In the genomic region with DNA sequence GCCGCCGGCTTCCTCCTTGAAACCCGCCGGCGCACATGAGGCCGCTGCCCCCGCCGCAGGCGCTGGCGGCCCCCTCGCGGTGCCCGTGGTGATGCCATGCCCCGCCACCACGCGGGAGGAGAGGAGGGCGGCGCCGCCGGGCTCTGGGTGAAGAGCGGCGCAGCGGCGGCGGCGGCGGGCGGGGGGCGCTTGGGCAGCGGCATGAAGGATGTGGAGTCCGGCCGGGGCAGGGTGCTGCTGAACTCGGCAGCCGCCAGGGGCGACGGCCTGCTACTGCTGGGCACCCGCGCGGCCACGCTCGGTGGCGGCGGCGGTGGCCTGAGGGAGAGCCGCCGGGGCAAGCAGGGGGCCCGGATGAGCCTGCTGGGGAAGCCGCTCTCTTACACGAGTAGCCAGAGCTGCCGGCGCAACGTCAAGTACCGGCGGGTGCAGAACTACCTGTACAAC, we compare ENCODE assay signal across 8 cellular contexts. TPM values are rescaled to one million over a fixed set of nuclear protein-coding genes. Genes with fewer than 3 reads are reported as not detected.
DNase-seq lines count a peak whose midpoint lies in the region; ATAC-seq, FAIRE-seq and TF ChIP-seq lines count a peak whose summit lies in the region.

No MANE protein-coding gene starts in this region.

- H3K4me3 Mint-ChIP-seq in T-helper 17 cell: peak overlapping the region; percentile 95

- peak; percentile 12 for ATAC-seq in GM21447 (IDR thresholded peaks at IDR 0.05; ENCODE audit: unreplicated experiment)
- ATAC-seq in T-helper 17 cell: peak; percentile 63

- H3K4me1 Mint-ChIP-seq in T-helper 17 cell: peaks cover 27% of the 10 kb centered on the region

- H3K9me3 ChIP-seq in T-helper 17 cell (ENCODE audit: control insufficient read depth, low read length, poor library complexity, severe bottlenecking): no peaks in the 10 kb centered on the region

- peak overlapping the region; percentile 60 for H3K4me3 ChIP-seq in astrocyte of the spinal cord (ENCODE audit: low read depth, low read length)

- in situ Hi-C loops in astrocyte of the spinal cord (cut with HindIII; ENCODE audit: low sequenced_read_pairs): no loop called here

- peak overlapping the region; percentile 27 for H3K27ac Mint-ChIP-seq in T-helper 17 cell

- H3K27me3 Mint-ChIP-seq in T-helper 17 cell: peaks cover 31% of the 10 kb centered on the region

- H3K36me3 Mint-ChIP-seq in T-helper 17 cell (ENCODE audit: low read depth): peaks cover 4% of the 10 kb centered on the region

- no peak for FAIRE-seq in D721Med (lab: Jason Lieb, UNC)

- DNase-seq in D721Med (ENCODE audit: insufficient read length, low spot score) (peak; percentile 40), KG1 (lab: John Stamatoyannopoulos, UW) (peak; percentile 63), T-helper 17 cell (peak in 2 of 3 donors; percentile 16 to 22), astrocyte of the spinal cord (ENCODE audit: low read depth, low spot score) (peak; percentile 43), islet precursor cell (peak; percentile 82), DMS79 (lab: John Stamatoyannopoulos, UW) (no peak)
- DNase-seq in stimulated activated CD4-positive, alpha-beta T cell treated with anti-CD3 and anti-CD28 coated beads, Interleukin-1b, Interleukin-23, amount 100 ng/mL, for 48 hours: peak; percentile 55

- TF ChIP-seq CTCF in D721Med (IDR thresholded peaks at IDR 0.05; ENCODE audit: insufficient read depth, missing control alignments) (no peak), astrocyte of the spinal cord (IDR thresholded peaks at IDR 0.05; ENCODE audit: low read depth, low read length) (peak; percentile 38)

RNA-seq across cellular contexts. Expression of a gene that starts 0.3 kb away (rescaled TPM):
- 1 to 10 TPM; 1.5 to 3.3 TPM for total RNA-seq in T-helper 17 cell
